10 cellular contexts compared by ENCODE assay signal in genomic region chr1:241591317-241591716, GRCh38. TPM values are rescaled to one million over a fixed set of nuclear protein-coding genes. Genes with fewer than 3 reads are reported as not detected.
A peak's percentile ranks its signal among the peaks of the same experiment; 100 is the strongest.
DNase-seq lines count a peak whose midpoint lies in the region; ATAC-seq and TF ChIP-seq lines count a peak whose summit lies in the region.
"Had no signal": no experiment of that assay in that cellular context is flagged by ENCODE, and none has a peak within 500 bp of the region (broad histone marks: within the 10 kb centered on the region; RNA-seq: fewer than 3 reads in every experiment).

No MANE protein-coding gene starts in this region.

- H3K9me3 Mint-ChIP-seq in Caco-2 (ENCODE audit: unreplicated experiment) (no peaks in the 10 kb centered on the region), naive B cell (no peaks in the 10 kb centered on the region)

- H3K4me2 ChIP-seq in mammary epithelial cell (ENCODE audit: insufficient read depth, low read depth, low read length) = peak overlapping the region; percentile 31

- H3K36me3 ChIP-seq in Caco-2 (ENCODE audit: control insufficient read depth, insufficient read depth, low read length) = no peaks in the 10 kb centered on the region
- H3K36me3 ChIP-seq in mammary epithelial cell (ENCODE audit: insufficient read depth, low read length) = no peaks in the 10 kb centered on the region

- H3K4me1 Mint-ChIP-seq in Caco-2 (ENCODE audit: low read depth, unreplicated experiment) = peaks cover 23% of the 10 kb centered on the region
- peaks cover 6 to 9% (median 6%) of the 10 kb centered on the region in 3 donors for H3K4me1 Mint-ChIP-seq in naive B cell

- H3K27me3 Mint-ChIP-seq in Caco-2 (ENCODE audit: insufficient read depth, unreplicated experiment) (no peaks in the 10 kb centered on the region), naive B cell (no peaks in the 10 kb centered on the region)

- CTCF ChIA-PET in Caco-2 (lab: Charles Lee) (no interaction called here), mammary epithelial cell (lab: Charles Lee; ENCODE audit: low non-redundant PET) (no interaction called here)

- BruUV-seq in Caco-2 (replicated peaks; lab: Mats Ljungman, UMichigan) = no TSS peak
- BruUV-seq in mammary epithelial cell (replicated peaks; lab: Mats Ljungman, UMichigan) = no TSS peak

- no peak overlapping the region for H2AFZ ChIP-seq in mammary epithelial cell (ENCODE audit: low read depth, low read length)

- peak overlapping the region; percentile 97 for H3K27ac ChIP-seq in mammary epithelial cell (ENCODE audit: insufficient read depth, low read depth, low read length)
- H3K27ac ChIP-seq: spleen had no signal

- DNase-seq in Caco-2 (peak; percentile 32 to 48), M059J (ENCODE audit: low read depth) (peak; percentile 98), mammary epithelial cell (peak; percentile 92), naive B cell (no peak), pons (ENCODE audit: low spot score) (no peak)
- no peak for DNase-seq in stimulated activated CD4-positive, alpha-beta T cell treated with anti-CD3 and anti-CD28 coated beads, Interleukin-4, amount 100 ng/mL, for 4 hours
- DNase-seq: anterior cingulate cortex, NCI-H526, spleen had no signal

- POLR2A ChIA-PET in Caco-2 (lab: Charles Lee) = no interaction called here

- no peaks in the 10 kb centered on the region for H3K79me2 ChIP-seq in mammary epithelial cell (ENCODE audit: insufficient read depth, low read length)

- TF ChIP-seq CTCF in Caco-2 (IDR thresholded peaks at IDR 0.05; ENCODE audit: insufficient read depth in 1 of 2, low read depth in 1 of 2, low read length in 1 of 2, severe bottlenecking in 1 of 2, unreplicated experiment in 1 of 2) = no peak
- TF ChIP-seq CTCF in mammary epithelial cell (conservative IDR thresholded peaks at IDR 0.05 in 1 of 2, IDR thresholded peaks at IDR 0.05 in 1 of 2; ENCODE audit: extremely low read depth in 1 of 2, insufficient read depth in 1 of 2, low read depth in 1 of 2, low read length in 2 of 2) = no peak

- H4K20me1 ChIP-seq in mammary epithelial cell (ENCODE audit: insufficient read depth, low read length) = no peaks in the 10 kb centered on the region

- H3K4me3 Mint-ChIP-seq in Caco-2 (ENCODE audit: unreplicated experiment) (no peak overlapping the region), naive B cell (no peak overlapping the region)

- ATAC-seq in naive B cell (ENCODE audit: low read depth in 2 of 2) = no peak
- no peak for ATAC-seq in HG02759 (IDR thresholded peaks at IDR 0.05; ENCODE audit: unreplicated experiment)

- H3K27ac Mint-ChIP-seq in Caco-2 (ENCODE audit: unreplicated experiment) (peak overlapping the region; percentile 63), naive B cell (peak overlapping the region; percentile 72 to 90 (median 77))

- H3K9ac ChIP-seq in mammary epithelial cell (ENCODE audit: insufficient read depth, low read length) = peak overlapping the region; percentile 6

- peaks cover 29% of the 10 kb centered on the region for H3K4me1 ChIP-seq in Caco-2
- H3K4me1 ChIP-seq in mammary epithelial cell (ENCODE audit: insufficient read depth, low read length) = peaks cover 45% of the 10 kb centered on the region

- intact Hi-C loops in Caco-2 (cut with micrococcal nuclease; ENCODE audit: unreplicated experiment) = no loop called here
- intact Hi-C loops in mammary epithelial cell (cut with micrococcal nuclease) = loop anchor here (5.0 kb wide), 1 partner anchor 59 kb away; the partner anchor contains the start of gene KMO

- H3K27me3 ChIP-seq in Caco-2 (replicated peaks; ENCODE audit: control insufficient read depth, insufficient read depth, low read length) (no peaks in the 10 kb centered on the region), mammary epithelial cell (ENCODE audit: insufficient read depth, low read length) (no peaks in the 10 kb centered on the region)
- H3K27me3 ChIP-seq: spleen had no signal

- H3K9me3 ChIP-seq in Caco-2 (no peaks in the 10 kb centered on the region), mammary epithelial cell (replicated peaks; ENCODE audit: insufficient read depth, low read length) (no peaks in the 10 kb centered on the region)
- H3K9me3 ChIP-seq: spleen had no signal

- no peaks in the 10 kb centered on the region for H3K36me3 Mint-ChIP-seq in Caco-2 (ENCODE audit: insufficient read depth, unreplicated experiment)
- peaks cover 33 to 43% of the 10 kb centered on the region in 2 donors for H3K36me3 Mint-ChIP-seq in naive B cell

- dilution Hi-C loops in mammary epithelial cell (cut with HindIII; ENCODE audit: low sequenced_read_pairs) = no loop called here

- in situ Hi-C loops in mammary epithelial cell (cut with MboI; ENCODE audit: low sequenced_read_pairs in 2 of 2) = no loop called here

- no peak overlapping the region for H3K4me3 ChIP-seq in Caco-2 (ENCODE audit: low read depth, low read length)
- H3K4me3 ChIP-seq in mammary epithelial cell (replicated peaks in 1 of 3; ENCODE audit: insufficient read depth in 1 of 3, low read depth in 2 of 3, low read length in 3 of 3) = no peak overlapping the region
- H3K4me3 ChIP-seq: spleen had no signal

RNA-seq across cellular contexts. Expression of gene CHML, which starts 48.9 kb away (rescaled TPM):
- total RNA-seq in Caco-2 (2022) (27.0 and 29.2 TPM in 2 replicates), mammary epithelial cell (10 to 100 TPM; 15.0 to 25.3 TPM)
- 11.9 and 16.9 TPM in 2 replicates for total RNA-seq in M059J (2014; rRNA removed; shearing (Covaris generic))
- polyA plus RNA-seq in mammary epithelial cell (5.9 TPM), naive B cell (ENCODE audit: low read depth in 6 of 6) (10 to 100 TPM in 5 of 6 donors, 1 to 10 TPM in 1; 6.5 to 17.3 (median 15.5) TPM)
- 11.3 TPM for polyA minus RNA-seq in mammary epithelial cell

RNA-seq across cellular contexts. Expression of gene OPN3, which starts 48.9 kb away (rescaled TPM):
- 6.9 and 7.8 TPM in 2 replicates for total RNA-seq in Caco-2 (2022)
- 30.2 and 30.8 TPM in 2 replicates for total RNA-seq in M059J (2014; rRNA removed; shearing (Covaris generic))
- total RNA-seq in mammary epithelial cell = 10 to 100 TPM; 21.3 to 36.5 TPM
- 28.1 TPM for polyA plus RNA-seq in mammary epithelial cell
- 14.9 TPM for polyA minus RNA-seq in mammary epithelial cell
- polyA plus RNA-seq in naive B cell (ENCODE audit: low read depth in 6 of 6) = 100 to 1,000 TPM; 137 to 271 (median 167) TPM

RNA-seq across cellular contexts. Expression of gene KMO, which starts 59.1 kb away (rescaled TPM):
- not detected in 2 replicates for total RNA-seq in Caco-2 (2022)
- 0.27 TPM in 1 of 2 replicates, not detected in the other for total RNA-seq in M059J (2014; rRNA removed; shearing (Covaris generic))
- total RNA-seq in mammary epithelial cell = 10 to 100 TPM in 1 of 2 donors, 1 to 10 TPM in 1; 3.6 to 15.3 TPM
- 3.1 TPM for polyA plus RNA-seq in mammary epithelial cell
- not detected for polyA minus RNA-seq in mammary epithelial cell
- polyA plus RNA-seq in naive B cell (ENCODE audit: low read depth in 6 of 6) = 10 to 100 TPM; 44.0 to 70.6 (median 53.4) TPM

Comparison
In these comparisons a context has a peak if more than half of its experiments do, and no peak if none do; other contexts are left out.
1. DNase-seq: peak in Caco-2 (2 of 2), M059J (single experiment) and mammary epithelial cell (single experiment); none in naive B cell (single experiment), stimulated activated CD4-positive, alpha-beta T cell treated with anti-CD3 and anti-CD28 coated beads, Interleukin-4, amount 100 ng/mL, for 4 hours (0 of 2) and pons (single experiment).